1 cellular context compared by ENCODE assay signal in the genomic region with DNA sequence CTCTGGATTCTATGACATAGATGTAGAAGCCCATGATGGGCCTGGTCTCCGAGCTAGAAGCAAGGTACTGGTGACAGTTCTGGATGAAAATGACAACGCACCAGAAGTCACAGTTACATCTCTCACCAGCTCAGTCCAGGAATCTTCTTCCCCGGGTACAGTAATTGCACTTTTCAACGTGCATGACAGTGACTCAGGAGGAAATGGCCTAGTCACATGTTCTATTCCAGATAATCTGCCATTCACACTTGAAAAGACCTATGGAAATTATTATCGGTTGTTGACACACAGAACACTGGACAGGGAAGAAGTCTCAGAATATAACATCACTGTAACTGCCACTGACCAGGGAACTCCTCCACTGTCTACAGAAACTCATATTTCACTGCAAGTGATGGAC.
A peak's percentile ranks its signal among the peaks of the same experiment; 100 is the strongest.
TF ChIP-seq lines count a peak whose summit lies in the region.

No MANE protein-coding gene starts in this region.

TF ChIP-seq in K562, 482 proteins besides CTCF, POLR2A, EP300 and RAD21:
- no peak for TF ChIP-seq NFATC3 (IDR thresholded peaks at IDR 0.05)
- TF ChIP-seq, protein P1, sequence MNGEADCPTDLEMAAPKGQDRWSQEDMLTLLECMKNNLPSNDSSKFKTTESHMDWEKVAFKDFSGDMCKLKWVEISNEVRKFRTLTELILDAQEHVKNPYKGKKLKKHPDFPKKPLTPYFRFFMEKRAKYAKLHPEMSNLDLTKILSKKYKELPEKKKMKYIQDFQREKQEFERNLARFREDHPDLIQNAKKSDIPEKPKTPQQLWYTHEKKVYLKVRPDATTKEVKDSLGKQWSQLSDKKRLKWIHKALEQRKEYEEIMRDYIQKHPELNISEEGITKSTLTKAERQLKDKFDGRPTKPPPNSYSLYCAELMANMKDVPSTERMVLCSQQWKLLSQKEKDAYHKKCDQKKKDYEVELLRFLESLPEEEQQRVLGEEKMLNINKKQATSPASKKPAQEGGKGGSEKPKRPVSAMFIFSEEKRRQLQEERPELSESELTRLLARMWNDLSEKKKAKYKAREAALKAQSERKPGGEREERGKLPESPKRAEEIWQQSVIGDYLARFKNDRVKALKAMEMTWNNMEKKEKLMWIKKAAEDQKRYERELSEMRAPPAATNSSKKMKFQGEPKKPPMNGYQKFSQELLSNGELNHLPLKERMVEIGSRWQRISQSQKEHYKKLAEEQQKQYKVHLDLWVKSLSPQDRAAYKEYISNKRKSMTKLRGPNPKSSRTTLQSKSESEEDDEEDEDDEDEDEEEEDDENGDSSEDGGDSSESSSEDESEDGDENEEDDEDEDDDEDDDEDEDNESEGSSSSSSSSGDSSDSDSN (IDR thresholded peaks at IDR 0.05; ENCODE audit: borderline replicate concordance in 1 of 2, low read depth in 2 of 2, low read length in 2 of 2), result no peak
- no peak for TF ChIP-seq STAG1 (CRISPR knock-in tag; IDR thresholded peaks at IDR 0.05; ENCODE audit: borderline replicate concordance)
- peak in 1 of 2 experiments; percentile 71; a peak in 2 of 4 replicates for TF ChIP-seq FOXA3 (CRISPR knock-in tag; conservative IDR thresholded peaks at IDR 0.05 in 1 of 2, IDR thresholded peaks at IDR 0.05 in 1 of 2)
- no peak for TF ChIP-seq BRF1 (IDR thresholded peaks at IDR 0.05; ENCODE audit: borderline replicate concordance, extremely low read depth, insufficient read length)
- TF ChIP-seq ZNF699 (CRISPR knock-in tag; IDR thresholded peaks at IDR 0.05; ENCODE audit: insufficient replicate concordance), result no peak
- TF ChIP-seq, protein P2, sequence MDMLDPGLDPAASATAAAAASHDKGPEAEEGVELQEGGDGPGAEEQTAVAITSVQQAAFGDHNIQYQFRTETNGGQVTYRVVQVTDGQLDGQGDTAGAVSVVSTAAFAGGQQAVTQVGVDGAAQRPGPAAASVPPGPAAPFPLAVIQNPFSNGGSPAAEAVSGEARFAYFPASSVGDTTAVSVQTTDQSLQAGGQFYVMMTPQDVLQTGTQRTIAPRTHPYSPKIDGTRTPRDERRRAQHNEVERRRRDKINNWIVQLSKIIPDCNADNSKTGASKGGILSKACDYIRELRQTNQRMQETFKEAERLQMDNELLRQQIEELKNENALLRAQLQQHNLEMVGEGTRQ (CRISPR knock-in tag; IDR thresholded peaks at IDR 0.05), result peak; percentile 16; the same call in 1 of the 2 replicates
- no peak for TF ChIP-seq HOXB6 (CRISPR knock-in tag; IDR thresholded peaks at IDR 0.05; ENCODE audit: borderline replicate concordance)
- no peak for TF ChIP-seq ZNF263 (CRISPR knock-in tag; IDR thresholded peaks at IDR 0.05; ENCODE audit: borderline replicate concordance)
- TF ChIP-seq, protein P3, sequence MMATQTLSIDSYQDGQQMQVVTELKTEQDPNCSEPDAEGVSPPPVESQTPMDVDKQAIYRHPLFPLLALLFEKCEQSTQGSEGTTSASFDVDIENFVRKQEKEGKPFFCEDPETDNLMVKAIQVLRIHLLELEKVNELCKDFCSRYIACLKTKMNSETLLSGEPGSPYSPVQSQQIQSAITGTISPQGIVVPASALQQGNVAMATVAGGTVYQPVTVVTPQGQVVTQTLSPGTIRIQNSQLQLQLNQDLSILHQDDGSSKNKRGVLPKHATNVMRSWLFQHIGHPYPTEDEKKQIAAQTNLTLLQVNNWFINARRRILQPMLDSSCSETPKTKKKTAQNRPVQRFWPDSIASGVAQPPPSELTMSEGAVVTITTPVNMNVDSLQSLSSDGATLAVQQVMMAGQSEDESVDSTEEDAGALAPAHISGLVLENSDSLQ (IDR thresholded peaks at IDR 0.05), result 0 out of 2 replicates have a peak, but pooled peaks have one; percentile 13
- TF ChIP-seq SMAD3 (CRISPR knock-in tag; conservative IDR thresholded peaks at IDR 0.05), result no peak
- TF ChIP-seq ZNF584 (CRISPR knock-in tag; IDR thresholded peaks at IDR 0.05; ENCODE audit: low read depth), result no peak
- no peak for TF ChIP-seq DACH1 (IDR thresholded peaks at IDR 0.05; ENCODE audit: partially characterized antibody)
- TF ChIP-seq L3MBTL2 (IDR thresholded peaks at IDR 0.05), result peak; percentile 58
- TF ChIP-seq, protein P4, sequence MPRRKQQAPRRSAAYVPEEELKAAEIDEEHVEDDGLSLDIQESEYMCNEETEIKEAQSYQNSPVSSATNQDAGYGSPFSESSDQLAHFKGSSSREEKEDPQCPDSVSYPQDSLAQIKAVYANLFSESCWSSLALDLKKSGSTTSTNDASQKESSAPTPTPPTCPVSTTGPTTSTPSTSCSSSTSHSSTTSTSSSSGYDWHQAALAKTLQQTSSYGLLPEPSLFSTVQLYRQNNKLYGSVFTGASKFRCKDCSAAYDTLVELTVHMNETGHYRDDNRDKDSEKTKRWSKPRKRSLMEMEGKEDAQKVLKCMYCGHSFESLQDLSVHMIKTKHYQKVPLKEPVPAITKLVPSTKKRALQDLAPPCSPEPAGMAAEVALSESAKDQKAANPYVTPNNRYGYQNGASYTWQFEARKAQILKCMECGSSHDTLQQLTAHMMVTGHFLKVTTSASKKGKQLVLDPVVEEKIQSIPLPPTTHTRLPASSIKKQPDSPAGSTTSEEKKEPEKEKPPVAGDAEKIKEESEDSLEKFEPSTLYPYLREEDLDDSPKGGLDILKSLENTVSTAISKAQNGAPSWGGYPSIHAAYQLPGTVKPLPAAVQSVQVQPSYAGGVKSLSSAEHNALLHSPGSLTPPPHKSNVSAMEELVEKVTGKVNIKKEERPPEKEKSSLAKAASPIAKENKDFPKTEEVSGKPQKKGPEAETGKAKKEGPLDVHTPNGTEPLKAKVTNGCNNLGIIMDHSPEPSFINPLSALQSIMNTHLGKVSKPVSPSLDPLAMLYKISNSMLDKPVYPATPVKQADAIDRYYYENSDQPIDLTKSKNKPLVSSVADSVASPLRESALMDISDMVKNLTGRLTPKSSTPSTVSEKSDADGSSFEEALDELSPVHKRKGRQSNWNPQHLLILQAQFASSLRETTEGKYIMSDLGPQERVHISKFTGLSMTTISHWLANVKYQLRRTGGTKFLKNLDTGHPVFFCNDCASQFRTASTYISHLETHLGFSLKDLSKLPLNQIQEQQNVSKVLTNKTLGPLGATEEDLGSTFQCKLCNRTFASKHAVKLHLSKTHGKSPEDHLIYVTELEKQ (CRISPR knock-in tag; IDR thresholded peaks at IDR 0.05), result no peak
- TF ChIP-seq, protein P5, sequence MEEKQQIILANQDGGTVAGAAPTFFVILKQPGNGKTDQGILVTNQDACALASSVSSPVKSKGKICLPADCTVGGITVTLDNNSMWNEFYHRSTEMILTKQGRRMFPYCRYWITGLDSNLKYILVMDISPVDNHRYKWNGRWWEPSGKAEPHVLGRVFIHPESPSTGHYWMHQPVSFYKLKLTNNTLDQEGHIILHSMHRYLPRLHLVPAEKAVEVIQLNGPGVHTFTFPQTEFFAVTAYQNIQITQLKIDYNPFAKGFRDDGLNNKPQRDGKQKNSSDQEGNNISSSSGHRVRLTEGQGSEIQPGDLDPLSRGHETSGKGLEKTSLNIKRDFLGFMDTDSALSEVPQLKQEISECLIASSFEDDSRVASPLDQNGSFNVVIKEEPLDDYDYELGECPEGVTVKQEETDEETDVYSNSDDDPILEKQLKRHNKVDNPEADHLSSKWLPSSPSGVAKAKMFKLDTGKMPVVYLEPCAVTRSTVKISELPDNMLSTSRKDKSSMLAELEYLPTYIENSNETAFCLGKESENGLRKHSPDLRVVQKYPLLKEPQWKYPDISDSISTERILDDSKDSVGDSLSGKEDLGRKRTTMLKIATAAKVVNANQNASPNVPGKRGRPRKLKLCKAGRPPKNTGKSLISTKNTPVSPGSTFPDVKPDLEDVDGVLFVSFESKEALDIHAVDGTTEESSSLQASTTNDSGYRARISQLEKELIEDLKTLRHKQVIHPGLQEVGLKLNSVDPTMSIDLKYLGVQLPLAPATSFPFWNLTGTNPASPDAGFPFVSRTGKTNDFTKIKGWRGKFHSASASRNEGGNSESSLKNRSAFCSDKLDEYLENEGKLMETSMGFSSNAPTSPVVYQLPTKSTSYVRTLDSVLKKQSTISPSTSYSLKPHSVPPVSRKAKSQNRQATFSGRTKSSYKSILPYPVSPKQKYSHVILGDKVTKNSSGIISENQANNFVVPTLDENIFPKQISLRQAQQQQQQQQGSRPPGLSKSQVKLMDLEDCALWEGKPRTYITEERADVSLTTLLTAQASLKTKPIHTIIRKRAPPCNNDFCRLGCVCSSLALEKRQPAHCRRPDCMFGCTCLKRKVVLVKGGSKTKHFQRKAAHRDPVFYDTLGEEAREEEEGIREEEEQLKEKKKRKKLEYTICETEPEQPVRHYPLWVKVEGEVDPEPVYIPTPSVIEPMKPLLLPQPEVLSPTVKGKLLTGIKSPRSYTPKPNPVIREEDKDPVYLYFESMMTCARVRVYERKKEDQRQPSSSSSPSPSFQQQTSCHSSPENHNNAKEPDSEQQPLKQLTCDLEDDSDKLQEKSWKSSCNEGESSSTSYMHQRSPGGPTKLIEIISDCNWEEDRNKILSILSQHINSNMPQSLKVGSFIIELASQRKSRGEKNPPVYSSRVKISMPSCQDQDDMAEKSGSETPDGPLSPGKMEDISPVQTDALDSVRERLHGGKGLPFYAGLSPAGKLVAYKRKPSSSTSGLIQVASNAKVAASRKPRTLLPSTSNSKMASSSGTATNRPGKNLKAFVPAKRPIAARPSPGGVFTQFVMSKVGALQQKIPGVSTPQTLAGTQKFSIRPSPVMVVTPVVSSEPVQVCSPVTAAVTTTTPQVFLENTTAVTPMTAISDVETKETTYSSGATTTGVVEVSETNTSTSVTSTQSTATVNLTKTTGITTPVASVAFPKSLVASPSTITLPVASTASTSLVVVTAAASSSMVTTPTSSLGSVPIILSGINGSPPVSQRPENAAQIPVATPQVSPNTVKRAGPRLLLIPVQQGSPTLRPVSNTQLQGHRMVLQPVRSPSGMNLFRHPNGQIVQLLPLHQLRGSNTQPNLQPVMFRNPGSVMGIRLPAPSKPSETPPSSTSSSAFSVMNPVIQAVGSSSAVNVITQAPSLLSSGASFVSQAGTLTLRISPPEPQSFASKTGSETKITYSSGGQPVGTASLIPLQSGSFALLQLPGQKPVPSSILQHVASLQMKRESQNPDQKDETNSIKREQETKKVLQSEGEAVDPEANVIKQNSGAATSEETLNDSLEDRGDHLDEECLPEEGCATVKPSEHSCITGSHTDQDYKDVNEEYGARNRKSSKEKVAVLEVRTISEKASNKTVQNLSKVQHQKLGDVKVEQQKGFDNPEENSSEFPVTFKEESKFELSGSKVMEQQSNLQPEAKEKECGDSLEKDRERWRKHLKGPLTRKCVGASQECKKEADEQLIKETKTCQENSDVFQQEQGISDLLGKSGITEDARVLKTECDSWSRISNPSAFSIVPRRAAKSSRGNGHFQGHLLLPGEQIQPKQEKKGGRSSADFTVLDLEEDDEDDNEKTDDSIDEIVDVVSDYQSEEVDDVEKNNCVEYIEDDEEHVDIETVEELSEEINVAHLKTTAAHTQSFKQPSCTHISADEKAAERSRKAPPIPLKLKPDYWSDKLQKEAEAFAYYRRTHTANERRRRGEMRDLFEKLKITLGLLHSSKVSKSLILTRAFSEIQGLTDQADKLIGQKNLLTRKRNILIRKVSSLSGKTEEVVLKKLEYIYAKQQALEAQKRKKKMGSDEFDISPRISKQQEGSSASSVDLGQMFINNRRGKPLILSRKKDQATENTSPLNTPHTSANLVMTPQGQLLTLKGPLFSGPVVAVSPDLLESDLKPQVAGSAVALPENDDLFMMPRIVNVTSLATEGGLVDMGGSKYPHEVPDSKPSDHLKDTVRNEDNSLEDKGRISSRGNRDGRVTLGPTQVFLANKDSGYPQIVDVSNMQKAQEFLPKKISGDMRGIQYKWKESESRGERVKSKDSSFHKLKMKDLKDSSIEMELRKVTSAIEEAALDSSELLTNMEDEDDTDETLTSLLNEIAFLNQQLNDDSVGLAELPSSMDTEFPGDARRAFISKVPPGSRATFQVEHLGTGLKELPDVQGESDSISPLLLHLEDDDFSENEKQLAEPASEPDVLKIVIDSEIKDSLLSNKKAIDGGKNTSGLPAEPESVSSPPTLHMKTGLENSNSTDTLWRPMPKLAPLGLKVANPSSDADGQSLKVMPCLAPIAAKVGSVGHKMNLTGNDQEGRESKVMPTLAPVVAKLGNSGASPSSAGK (IDR thresholded peaks at IDR 0.05), result peak; percentile 52; the same call in 1 of the 2 replicates
- TF ChIP-seq ZBTB17 (CRISPR knock-in tag; IDR thresholded peaks at IDR 0.05), result no peak
- TF ChIP-seq XRCC3 (IDR thresholded peaks at IDR 0.05), result no peak
- no peak for TF ChIP-seq SLC30A9 (CRISPR knock-in tag; IDR thresholded peaks at IDR 0.05)
- TF ChIP-seq NFE2 (IDR thresholded peaks at IDR 0.05; ENCODE audit: low read depth), result peak; percentile 28; the same call in 1 of the 2 replicates
- TF ChIP-seq FOSL1 (tag; conservative IDR thresholded peaks at IDR 0.05), result 0 out of 2 replicates have a peak, but pooled peaks have one; percentile 26
- TF ChIP-seq, protein P6, sequence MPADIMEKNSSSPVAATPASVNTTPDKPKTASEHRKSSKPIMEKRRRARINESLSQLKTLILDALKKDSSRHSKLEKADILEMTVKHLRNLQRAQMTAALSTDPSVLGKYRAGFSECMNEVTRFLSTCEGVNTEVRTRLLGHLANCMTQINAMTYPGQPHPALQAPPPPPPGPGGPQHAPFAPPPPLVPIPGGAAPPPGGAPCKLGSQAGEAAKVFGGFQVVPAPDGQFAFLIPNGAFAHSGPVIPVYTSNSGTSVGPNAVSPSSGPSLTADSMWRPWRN (IDR thresholded peaks at IDR 0.05; ENCODE audit: low read depth), result no peak
TF ChIP-seq in K562: peak in this region for 7.
